Comparison of ENCODE assay signal across 1 cellular context in the genomic region with DNA sequence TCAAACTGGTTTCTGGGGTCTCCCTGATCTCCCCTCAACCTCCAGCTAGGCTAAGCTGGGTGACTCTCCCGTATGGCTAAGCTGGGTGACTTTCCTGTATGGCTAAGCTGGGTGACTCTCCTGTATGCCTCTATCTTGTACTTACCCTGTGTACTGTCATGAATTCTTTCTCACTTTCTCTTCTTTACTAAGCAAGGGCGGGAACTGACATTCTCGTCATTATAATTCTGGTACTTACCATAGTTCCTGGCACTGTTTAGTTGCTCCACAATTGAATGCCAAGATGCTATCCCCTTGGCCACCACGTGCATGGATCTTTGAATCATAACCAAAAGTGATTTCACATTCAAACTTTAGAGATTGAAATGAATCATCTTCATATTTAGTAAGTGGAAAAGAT.
TF ChIP-seq lines count a peak whose summit lies in the region.

No MANE protein-coding gene starts in this region.

TF ChIP-seq in IMR-90, 13 proteins besides CTCF, POLR2A, EP300 and RAD21:
- TF ChIP-seq, protein P1, sequence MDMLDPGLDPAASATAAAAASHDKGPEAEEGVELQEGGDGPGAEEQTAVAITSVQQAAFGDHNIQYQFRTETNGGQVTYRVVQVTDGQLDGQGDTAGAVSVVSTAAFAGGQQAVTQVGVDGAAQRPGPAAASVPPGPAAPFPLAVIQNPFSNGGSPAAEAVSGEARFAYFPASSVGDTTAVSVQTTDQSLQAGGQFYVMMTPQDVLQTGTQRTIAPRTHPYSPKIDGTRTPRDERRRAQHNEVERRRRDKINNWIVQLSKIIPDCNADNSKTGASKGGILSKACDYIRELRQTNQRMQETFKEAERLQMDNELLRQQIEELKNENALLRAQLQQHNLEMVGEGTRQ (IDR thresholded peaks at IDR 0.05; ENCODE audit: low read depth, low read length), result no peak
- no peak for TF ChIP-seq CHD1 (IDR thresholded peaks at IDR 0.05; ENCODE audit: low read depth, low read length)
- TF ChIP-seq MAFK (IDR thresholded peaks at IDR 0.05; ENCODE audit: low read depth, low read length), result no peak
- no peak for TF ChIP-seq NFE2L2 (IDR thresholded peaks at IDR 0.05; ENCODE audit: low read depth, low read length)
